Comparison of ENCODE assay signal across 16 cellular contexts in the genomic region with DNA sequence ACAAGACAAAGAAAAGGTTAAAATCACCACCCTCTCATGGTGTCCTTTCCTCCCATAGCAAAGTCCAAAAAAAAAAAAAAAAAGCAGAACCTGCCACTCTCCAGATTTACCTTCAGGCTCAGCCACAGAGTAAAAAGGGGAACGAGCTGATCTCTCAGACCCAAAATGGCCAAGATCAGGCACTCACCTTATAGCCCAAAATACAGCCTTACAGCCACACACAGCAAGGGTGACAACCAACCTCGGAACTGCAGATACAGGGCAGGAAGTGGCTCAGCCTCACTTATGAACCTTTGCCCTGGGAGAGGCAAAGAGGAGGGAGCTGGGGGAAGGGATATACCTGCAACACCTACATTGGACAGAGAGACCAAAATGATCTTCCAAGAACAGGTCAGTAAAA. TPM values are rescaled to one million over a fixed set of nuclear protein-coding genes. Genes with fewer than 3 reads are reported as not detected.
DNase-seq lines count a peak whose midpoint lies in the region; ATAC-seq lines count a peak whose summit lies in the region.
"Had no signal": no experiment of that assay in that cellular context is flagged by ENCODE, and none has a peak within 500 bp of the region (broad histone marks: within the 10 kb centered on the region; RNA-seq: fewer than 3 reads in every experiment).

No MANE protein-coding gene starts in this region.

- POLR2A ChIA-PET in CD8-positive, alpha-beta memory T cell (lab: Charles Lee) = no interaction called here

- no peak overlapping the region for H3K4me3 ChIP-seq in CD8-positive, alpha-beta memory T cell (ENCODE audit: low read length)
- H3K4me3 ChIP-seq in mucosa of stomach (ENCODE audit: low read length) = peak overlapping the region; percentile 43

- intact Hi-C loops in activated T-helper 1 cell treated with anti-CD3 and anti-CD28 coated beads, Interleukin-12 subunit alpha, Interleukin-12 subunit beta, Interleukin-2, Interleukin-4 antibody, amounts not matched to agents 30 ng/mL and 10 ng/mL and 1 ng/mL, durations not matched to agents 14 hours and 24 hours and 36 hours (cut with micrococcal nuclease) = loop anchor here (5.0 to 10.0 kb wide), 3 partner anchors 1282 to 1835 kb away; a partner anchor contains a TSS

- no peak for ATAC-seq in activated CD4-positive, CD25-positive, alpha-beta regulatory T cell treated with anti-CD3 and anti-CD28 coated beads, Interleukin-2, amount 50 U/mL, for 24 hours

- H3K4me3 Mint-ChIP-seq in CD8-positive, alpha-beta memory T cell = peak overlapping the region; percentile 2 to 71 (median 59)
- peak overlapping the region; percentile 3 for H3K4me3 Mint-ChIP-seq in activated T-helper 1 cell treated with anti-CD3 and anti-CD28 coated beads, Interleukin-12 subunit alpha, Interleukin-12 subunit beta, Interleukin-2, Interleukin-4 antibody, amounts not matched to agents 30 ng/mL and 10 ng/mL and 1 ng/mL, durations not matched to agents 14 hours and 24 hours and 36 hours
- H3K4me3 Mint-ChIP-seq: mesothelial cell of epicardium had no signal

- no peak overlapping the region for H3K27ac ChIP-seq in CD8-positive, alpha-beta memory T cell (ENCODE audit: low read depth, low read length)

- peaks cover 3 to 17% (median 4%) of the 10 kb centered on the region in 3 donors for H3K36me3 Mint-ChIP-seq in CD8-positive, alpha-beta memory T cell
- peaks cover 19% of the 10 kb centered on the region for H3K36me3 Mint-ChIP-seq in activated T-helper 1 cell treated with anti-CD3 and anti-CD28 coated beads, Interleukin-12 subunit alpha, Interleukin-12 subunit beta, Interleukin-2, Interleukin-4 antibody, amounts not matched to agents 30 ng/mL and 10 ng/mL and 1 ng/mL, durations not matched to agents 14 hours and 24 hours and 36 hours (ENCODE audit: low read depth)
- H3K36me3 Mint-ChIP-seq: mesothelial cell of epicardium had no signal

- peaks cover 0 to 2% of the 10 kb centered on the region in 2 donors for H3K27me3 Mint-ChIP-seq in CD8-positive, alpha-beta memory T cell
- H3K27me3 Mint-ChIP-seq in activated T-helper 1 cell treated with anti-CD3 and anti-CD28 coated beads, Interleukin-12 subunit alpha, Interleukin-12 subunit beta, Interleukin-2, Interleukin-4 antibody, amounts not matched to agents 30 ng/mL and 10 ng/mL and 1 ng/mL, durations not matched to agents 14 hours and 24 hours and 36 hours (ENCODE audit: insufficient read depth) = peaks cover 1% of the 10 kb centered on the region

- H3K4me1 ChIP-seq in CD8-positive, alpha-beta memory T cell (ENCODE audit: insufficient read depth, low read length) = peaks cover 41% of the 10 kb centered on the region
- H3K4me1 ChIP-seq in mucosa of stomach (ENCODE audit: control insufficient read depth, insufficient read depth, low read length) = peaks cover 41% of the 10 kb centered on the region

- H3K27ac Mint-ChIP-seq in CD8-positive, alpha-beta memory T cell = peak overlapping the region; percentile 44 to 95 (median 86)
- H3K27ac Mint-ChIP-seq in activated T-helper 1 cell treated with anti-CD3 and anti-CD28 coated beads, Interleukin-12 subunit alpha, Interleukin-12 subunit beta, Interleukin-2, Interleukin-4 antibody, amounts not matched to agents 30 ng/mL and 10 ng/mL and 1 ng/mL, durations not matched to agents 14 hours and 24 hours and 36 hours = no peak overlapping the region
- H3K27ac Mint-ChIP-seq: mesothelial cell of epicardium had no signal

- CTCF ChIA-PET in CD8-positive, alpha-beta memory T cell (lab: Charles Lee) = interaction anchor here (0.7 to 1.8 kb wide), 2 partner anchors 22 to 71 kb away, joined by 4 read pairs; no protein-coding TSS in a partner anchor

- peaks cover 73 to 96% (median 86%) of the 10 kb centered on the region in 3 donors for H3K4me1 Mint-ChIP-seq in CD8-positive, alpha-beta memory T cell
- peaks cover 43% of the 10 kb centered on the region for H3K4me1 Mint-ChIP-seq in activated T-helper 1 cell treated with anti-CD3 and anti-CD28 coated beads, Interleukin-12 subunit alpha, Interleukin-12 subunit beta, Interleukin-2, Interleukin-4 antibody, amounts not matched to agents 30 ng/mL and 10 ng/mL and 1 ng/mL, durations not matched to agents 14 hours and 24 hours and 36 hours (ENCODE audit: low read depth)

- peak in 2 of 5 donors; percentile 2 to 11 for DNase-seq in CD8-positive, alpha-beta memory T cell
- DNase-seq in HuH-7 (ENCODE audit: low spot score) (peak; percentile 61), NCI-H510A (lab: John Stamatoyannopoulos, UW) (no peak), GDM1 (lab: John Stamatoyannopoulos, UW) (no peak)
- DNase-seq in activated T-helper 1 cell treated with anti-CD3 and anti-CD28 coated beads, Interleukin-12 subunit alpha, Interleukin-12 subunit beta, Interleukin-2, Interleukin-4 antibody, amounts not matched to agents 30 ng/mL and 10 ng/mL and 1 ng/mL, durations not matched to agents 14 hours and 24 hours and 36 hours (ENCODE audit: low spot score) = peak; percentile 19
- DNase-seq: amygdala, C1 segment of cervical spinal cord, cerebellar nuclear complex, HCEC 1CT, NCI-H1105, NCI-H2227 treated with DMSO at 0.1 percent for 48 hours, posterior cingulate gyrus had no signal

- peak overlapping the region; percentile 60 for H3K9ac ChIP-seq in mucosa of stomach (ENCODE audit: low read length)

- no peaks in the 10 kb centered on the region for H3K9me3 Mint-ChIP-seq in CD8-positive, alpha-beta memory T cell
- no peaks in the 10 kb centered on the region for H3K9me3 Mint-ChIP-seq in activated T-helper 1 cell treated with anti-CD3 and anti-CD28 coated beads, Interleukin-12 subunit alpha, Interleukin-12 subunit beta, Interleukin-2, Interleukin-4 antibody, amounts not matched to agents 30 ng/mL and 10 ng/mL and 1 ng/mL, durations not matched to agents 14 hours and 24 hours and 36 hours
- H3K9me3 Mint-ChIP-seq: mesothelial cell of epicardium had no signal

- H3K36me3 ChIP-seq in CD8-positive, alpha-beta memory T cell (ENCODE audit: insufficient read depth, low read length) = no peaks in the 10 kb centered on the region
- no peaks in the 10 kb centered on the region for H3K36me3 ChIP-seq in mucosa of stomach (ENCODE audit: control insufficient read depth, insufficient read depth, low read length)

- H3K9me3 ChIP-seq in CD8-positive, alpha-beta memory T cell (ENCODE audit: low read length) = no peaks in the 10 kb centered on the region
- no peaks in the 10 kb centered on the region for H3K9me3 ChIP-seq in mucosa of stomach (ENCODE audit: control insufficient read depth, low read length)

- no peaks in the 10 kb centered on the region for H3K27me3 ChIP-seq in CD8-positive, alpha-beta memory T cell (ENCODE audit: insufficient read depth, low read length, poor library complexity, severe bottlenecking)
- H3K27me3 ChIP-seq in mucosa of stomach (ENCODE audit: control insufficient read depth, insufficient read depth, low read length) = no peaks in the 10 kb centered on the region

RNA-seq across cellular contexts. Expression of a gene that starts 4.5 kb away (rescaled TPM):
- 10 to 100 TPM; 20.2 to 20.6 TPM for total RNA-seq in CD8-positive, alpha-beta memory T cell
- 16.4 TPM for polyA plus RNA-seq in CD8-positive, alpha-beta memory T cell
- total RNA-seq in activated T-helper 1 cell treated with anti-CD3 and anti-CD28 coated beads, Interleukin-12 subunit alpha, Interleukin-12 subunit beta, Interleukin-2, Interleukin-4 antibody, amounts not matched to agents 30 ng/mL and 10 ng/mL and 1 ng/mL, durations not matched to agents 14 hours and 24 hours and 36 hours = 19.3 TPM in 2 replicates

RNA-seq across cellular contexts. Expression of a gene that starts 9.0 kb away (rescaled TPM):
- total RNA-seq in CD8-positive, alpha-beta memory T cell = under 1 TPM in 1 of 2 experiments, not detected in 1; 0.15 TPM
- polyA plus RNA-seq in CD8-positive, alpha-beta memory T cell = not detected
- 0.10 TPM in 1 of 2 replicates, not detected in the other for total RNA-seq in activated T-helper 1 cell treated with anti-CD3 and anti-CD28 coated beads, Interleukin-12 subunit alpha, Interleukin-12 subunit beta, Interleukin-2, Interleukin-4 antibody, amounts not matched to agents 30 ng/mL and 10 ng/mL and 1 ng/mL, durations not matched to agents 14 hours and 24 hours and 36 hours
- total RNA-seq: subcutaneous adipose tissue had no signal

RNA-seq across cellular contexts. Expression of a gene that starts 24.6 kb away (rescaled TPM):
- not detected for total RNA-seq in CD8-positive, alpha-beta memory T cell
- not detected for polyA plus RNA-seq in CD8-positive, alpha-beta memory T cell
- not detected in 2 replicates for total RNA-seq in activated T-helper 1 cell treated with anti-CD3 and anti-CD28 coated beads, Interleukin-12 subunit alpha, Interleukin-12 subunit beta, Interleukin-2, Interleukin-4 antibody, amounts not matched to agents 30 ng/mL and 10 ng/mL and 1 ng/mL, durations not matched to agents 14 hours and 24 hours and 36 hours
- total RNA-seq: mesothelial cell of epicardium, subcutaneous adipose tissue had no signal

RNA-seq across cellular contexts. Expression of a gene that starts 29.7 kb away (rescaled TPM):
- total RNA-seq in CD8-positive, alpha-beta memory T cell = not detected
- not detected for polyA plus RNA-seq in CD8-positive, alpha-beta memory T cell
- not detected in 2 replicates for total RNA-seq in activated T-helper 1 cell treated with anti-CD3 and anti-CD28 coated beads, Interleukin-12 subunit alpha, Interleukin-12 subunit beta, Interleukin-2, Interleukin-4 antibody, amounts not matched to agents 30 ng/mL and 10 ng/mL and 1 ng/mL, durations not matched to agents 14 hours and 24 hours and 36 hours
- total RNA-seq: subcutaneous adipose tissue had no signal

RNA-seq across cellular contexts. Expression of a gene that starts 30.9 kb away (rescaled TPM):
- total RNA-seq in CD8-positive, alpha-beta memory T cell = not detected
- polyA plus RNA-seq in CD8-positive, alpha-beta memory T cell = not detected
- total RNA-seq in activated T-helper 1 cell treated with anti-CD3 and anti-CD28 coated beads, Interleukin-12 subunit alpha, Interleukin-12 subunit beta, Interleukin-2, Interleukin-4 antibody, amounts not matched to agents 30 ng/mL and 10 ng/mL and 1 ng/mL, durations not matched to agents 14 hours and 24 hours and 36 hours = not detected in 2 replicates
- total RNA-seq: mesothelial cell of epicardium, subcutaneous adipose tissue had no signal

Comparison
In these comparisons a context has a peak if more than half of its experiments do, and no peak if none do; other contexts are left out.
1. DNase-seq: peak in HuH-7 (single experiment) and activated T-helper 1 cell treated with anti-CD3 and anti-CD28 coated beads, Interleukin-12 subunit alpha, Interleukin-12 subunit beta, Interleukin-2, Interleukin-4 antibody, amounts not matched to agents 30 ng/mL and 10 ng/mL and 1 ng/mL, durations not matched to agents 14 hours and 24 hours and 36 hours (single experiment); none in NCI-H510A (single experiment) and GDM1 (single experiment).